In genomic region chr7:69849268-69849667, GRCh38 we compare ENCODE assay signal across 28 cellular contexts.
"Had no signal": no experiment of that assay in that cellular context is flagged by ENCODE, and none has a peak within 500 bp of the region (broad histone marks: within the 10 kb centered on the region; RNA-seq: fewer than 3 reads in every experiment).

No MANE protein-coding gene starts in this region.

- ATAC-seq: activated CD4-positive, CD25-positive, alpha-beta regulatory T cell treated with anti-CD3 and anti-CD28 coated beads, Interleukin-2, amount 50 U/mL, for 24 hours; activated naive CD4-positive, alpha-beta T cell treated with anti-CD3 and anti-CD28 coated beads, Interleukin-2, amount 50 U/mL, for 72 hours; activated T-cell treated with anti-CD3 and anti-CD28 coated beads, Interleukin-2, amount 50 U/mL, for 4 hours; Right ventricle myocardium inferior had no signal

- H3K27me3 Mint-ChIP-seq: brain had no signal

- H3K9me3 Mint-ChIP-seq: activated CD4-positive, alpha-beta memory T cell treated with anti-CD3 and anti-CD28 coated beads for 36 hours; activated naive CD4-positive, alpha-beta T cell treated with anti-CD3 and anti-CD28 coated beads for 36 hours; activated T-cell treated with anti-CD3 and anti-CD28 coated beads, Interleukin-2, amount 50 U/mL, for 4 hours; activated T-helper 1 cell treated with anti-CD3 and anti-CD28 coated beads, Interleukin-12 subunit alpha, Interleukin-12 subunit beta, Interleukin-2, Interleukin-4 antibody, amounts not matched to agents 30 ng/mL and 10 ng/mL and 1 ng/mL, durations not matched to agents 14 hours and 24 hours and 36 hours; brain; T-helper 1 cell treated with Interleukin-12 subunit alpha and Interleukin-12 subunit beta and Interleukin-4 antibody, amounts not matched to agents 30 μg/mL and 1 μg/mL, for 36 hours; T-helper 2 cell treated with Interferon-gamma antibody and Interleukin-4, amounts not matched to agents 5 μg/mL and 100 μg/mL, for 36 hours had no signal

- H3K27ac Mint-ChIP-seq: activated CD4-positive, alpha-beta memory T cell treated with anti-CD3 and anti-CD28 coated beads for 36 hours; activated naive CD4-positive, alpha-beta T cell treated with anti-CD3 and anti-CD28 coated beads for 36 hours; activated naive CD4-positive, alpha-beta T cell treated with anti-CD3 and anti-CD28 coated beads, Interleukin-2, amount 50 U/mL, for 72 hours; activated T-helper 1 cell treated with anti-CD3 and anti-CD28 coated beads, Interleukin-12 subunit alpha, Interleukin-12 subunit beta, Interleukin-2, Interleukin-4 antibody, amounts not matched to agents 30 ng/mL and 10 ng/mL and 1 ng/mL, durations not matched to agents 14 hours and 24 hours and 36 hours; T-helper 1 cell treated with Interleukin-12 subunit alpha and Interleukin-12 subunit beta and Interleukin-4 antibody, amounts not matched to agents 30 μg/mL and 1 μg/mL, for 36 hours; T-helper 2 cell treated with Interferon-gamma antibody and Interleukin-4, amounts not matched to agents 5 μg/mL and 100 μg/mL, for 36 hours had no signal

- DNase-seq: activated CD4-positive, alpha-beta memory T cell treated with anti-CD3 and anti-CD28 coated beads for 36 hours; activated CD4-positive, alpha-beta T cell treated with anti-CD3 and anti-CD28 coated beads for 4 hours; activated CD4-positive, alpha-beta T cell treated with anti-CD3 and anti-CD28 coated beads, Interleukin-2, amount 50 U/mL, for 1 hour; activated CD8-positive, alpha-beta memory T cell treated with anti-CD3 and anti-CD28 coated beads, Interleukin-2, amount 50 U/mL, for 4 hours; activated gamma-delta T cell treated with Interleukin-2 at 50 U/mL for 16 hours; activated naive CD4-positive, alpha-beta T cell treated with anti-CD3 and anti-CD28 coated beads for 36 hours; activated T-cell treated with anti-CD3 and anti-CD28 coated beads for 4 hours; activated T-cell treated with anti-CD3 and anti-CD28 coated beads, Interleukin-2, amount 50 U/mL, for 4 hours; anterior cingulate cortex; caudate nucleus; cerebellar nuclear complex; Karpas-422; KBM-7; NCI-H1092; NCI-H187; NCI-H2029 treated with DMSO at 0.1 percent for 48 hours; NCI-H2107; NCI-H2171; NCI-H510A; NCI-H526; PC-9 had no signal

- H3K36me3 Mint-ChIP-seq: activated CD4-positive, alpha-beta memory T cell treated with anti-CD3 and anti-CD28 coated beads for 36 hours; activated naive CD4-positive, alpha-beta T cell treated with anti-CD3 and anti-CD28 coated beads, Interleukin-2, amount 50 U/mL, for 72 hours; brain had no signal

- H3K4me3 ChIP-seq: PC-9 had no signal

- H3K4me3 Mint-ChIP-seq: activated CD4-positive, alpha-beta memory T cell treated with anti-CD3 and anti-CD28 coated beads for 36 hours; activated naive CD4-positive, alpha-beta T cell treated with anti-CD3 and anti-CD28 coated beads for 36 hours; activated T-cell treated with anti-CD3 and anti-CD28 coated beads, Interleukin-2, amount 50 U/mL, for 4 hours; activated T-helper 1 cell treated with anti-CD3 and anti-CD28 coated beads, Interleukin-12 subunit alpha, Interleukin-12 subunit beta, Interleukin-2, Interleukin-4 antibody, amounts not matched to agents 30 ng/mL and 10 ng/mL and 1 ng/mL, durations not matched to agents 14 hours and 24 hours and 36 hours; brain; T-helper 1 cell treated with Interleukin-12 subunit alpha and Interleukin-12 subunit beta and Interleukin-4 antibody, amounts not matched to agents 30 μg/mL and 1 μg/mL, for 36 hours; T-helper 2 cell treated with Interferon-gamma antibody and Interleukin-4, amounts not matched to agents 5 μg/mL and 100 μg/mL, for 36 hours had no signal
